ENCODE assay signal across 8 cellular contexts in genomic region chr1:159798893-159799292, GRCh38. TPM values are rescaled to one million over a fixed set of nuclear protein-coding genes. Genes with fewer than 3 reads are reported as not detected.
A peak's percentile ranks its signal among the peaks of the same experiment; 100 is the strongest.
DNase-seq lines count a peak whose midpoint lies in the region; ATAC-seq and TF ChIP-seq lines count a peak whose summit lies in the region.

No MANE protein-coding gene starts in this region.

- H3K9me3 ChIP-seq in heart right ventricle, result no peaks in the 10 kb centered on the region

- H3K4me1 ChIP-seq in heart right ventricle, result peaks cover 0 to 37% (median 0%) of the 10 kb centered on the region in 9 donors

- H3K27ac Mint-ChIP-seq in activated naive CD8-positive, alpha-beta T cell treated with anti-CD3 and anti-CD28 coated beads, Interleukin-2, amount 50 U/mL, for 24 hours, result no peak overlapping the region

- peak; percentile 58 to 85 (median 81) for TF ChIP-seq CTCF in heart right ventricle (IDR thresholded peaks at IDR 0.05)

- no peaks in the 10 kb centered on the region for H3K36me3 ChIP-seq in heart right ventricle

- DNase-seq in DMS79 treated with DMSO at 0.1 percent for 48 hours (lab: John Stamatoyannopoulos, UW) (peak; percentile 51), DMS79 (lab: John Stamatoyannopoulos, UW) (no peak), MV-4-11 (lab: John Stamatoyannopoulos, UW) (peak; percentile 62), RPMI7951 (ENCODE audit: low read depth) (peak; percentile 90), heart right ventricle (peak; percentile 31 to 79), renal cortical epithelial cell (ENCODE audit: low read depth) (peak; percentile 77)
- peak; percentile 39 for DNase-seq in activated naive CD8-positive, alpha-beta T cell treated with anti-CD3 and anti-CD28 coated beads, Interleukin-2, amount 50 U/mL, for 24 hours

- no peak overlapping the region for H3K4me3 ChIP-seq in heart right ventricle

- H3K4me3 Mint-ChIP-seq in activated naive CD8-positive, alpha-beta T cell treated with anti-CD3 and anti-CD28 coated beads, Interleukin-2, amount 50 U/mL, for 24 hours, result no peak overlapping the region

- peaks cover 0 to 30% (median 15%) of the 10 kb centered on the region in 7 donors for H3K27me3 ChIP-seq in heart right ventricle

- peaks cover 1% of the 10 kb centered on the region for H3K27me3 Mint-ChIP-seq in activated naive CD8-positive, alpha-beta T cell treated with anti-CD3 and anti-CD28 coated beads, Interleukin-2, amount 50 U/mL, for 24 hours

- intact Hi-C loops in heart right ventricle (cut with DNase I), result loop anchor here (1.0 to 10.0 kb wide), 15 partner anchors 38 to 584 kb away; partner anchors contain the start of gene IGSF9 (in 5 of the 10)

- WGBS in heart right ventricle, 2 donors, result 0 to 1% methylated on average over 2 of the region's 2 CpGs

- peaks cover 20% of the 10 kb centered on the region for H3K4me1 Mint-ChIP-seq in activated naive CD8-positive, alpha-beta T cell treated with anti-CD3 and anti-CD28 coated beads, Interleukin-2, amount 50 U/mL, for 24 hours

- no peaks in the 10 kb centered on the region for H3K36me3 Mint-ChIP-seq in activated naive CD8-positive, alpha-beta T cell treated with anti-CD3 and anti-CD28 coated beads, Interleukin-2, amount 50 U/mL, for 24 hours (ENCODE audit: low read depth)

- no peak overlapping the region for H3K27ac ChIP-seq in heart right ventricle

- peak; percentile 66 for ATAC-seq in activated naive CD8-positive, alpha-beta T cell treated with anti-CD3 and anti-CD28 coated beads, Interleukin-2, amount 50 U/mL, for 24 hours
- ATAC-seq in heart right ventricle (peak; percentile 81 to 94 (median 90)), GM18867 (IDR thresholded peaks at IDR 0.05; ENCODE audit: unreplicated experiment) (no peak)

- H3K9me3 Mint-ChIP-seq in activated naive CD8-positive, alpha-beta T cell treated with anti-CD3 and anti-CD28 coated beads, Interleukin-2, amount 50 U/mL, for 24 hours, result no peaks in the 10 kb centered on the region

RNA-seq across cellular contexts. Expression of gene FCRL6, which starts 3.3 kb away (rescaled TPM):
- 0.10 TPM in 1 of 2 replicates, not detected in the other for total RNA-seq in RPMI7951 (2014; rRNA removed; shearing (Covaris generic))
- total RNA-seq in heart right ventricle (1 to 10 TPM in 1 of 10 donors, under 1 TPM in 1, not detected in 8; 0.87 to 3.0 TPM), renal cortical epithelial cell (0.05 TPM in 1 of 2 replicates, not detected in the other)
- under 1 TPM in 1 of 2 donors, not detected in 1; 0.12 TPM for polyA plus RNA-seq in heart right ventricle

RNA-seq across cellular contexts. Expression of gene DUSP23, which starts 18.1 kb away (rescaled TPM):
- total RNA-seq in RPMI7951 (2014; rRNA removed; shearing (Covaris generic)), result 34.5 and 51.2 TPM in 2 replicates
- 10 to 100 TPM in 5 of 10 donors, 1 to 10 TPM in 5; 7.0 to 22.8 (median 10.2) TPM for total RNA-seq in heart right ventricle
- polyA plus RNA-seq in heart right ventricle, result 10 to 100 TPM; 43.5 to 80.8 TPM
- total RNA-seq in renal cortical epithelial cell, result 34.0 and 69.3 TPM in 2 replicates

RNA-seq across cellular contexts. Expression of gene SLAMF8, which starts 27.8 kb away (rescaled TPM):
- 1.5 and 2.6 TPM in 2 replicates for total RNA-seq in RPMI7951 (2014; rRNA removed; shearing (Covaris generic))
- total RNA-seq in heart right ventricle (10 to 100 TPM in 1 of 10 donors, 1 to 10 TPM in 4, under 1 TPM in 5; 0.30 to 24.4 (median 0.97) TPM), renal cortical epithelial cell (0.30 and 2.6 TPM in 2 replicates)
- 1 to 10 TPM in 1 of 2 donors, under 1 TPM in 1; 0.95 to 1.4 TPM for polyA plus RNA-seq in heart right ventricle
